Comparison of ENCODE assay signal across 5 cellular contexts in genomic region chr15:86725628-86726027, GRCh38.
"Had no signal": no experiment of that assay in that cellular context is flagged by ENCODE, and none has a peak within 500 bp of the region (broad histone marks: within the 10 kb centered on the region; RNA-seq: fewer than 3 reads in every experiment).

No MANE protein-coding gene starts in this region.

- H3K4me3 ChIP-seq: GM23248, K562 had no signal

- H3K4me3 Mint-ChIP-seq: H9 had no signal

- H3K27ac Mint-ChIP-seq: H9 had no signal

- H3K9ac ChIP-seq: GM23248 had no signal

- H3K4me1 Mint-ChIP-seq: H9 had no signal

- ATAC-seq: K562 had no signal

- H3K27ac ChIP-seq: GM23248 had no signal

- DNase-seq: GM23248, H9, HCEC 1CT, IMR-90 had no signal

- H2AFZ ChIP-seq: GM23248 had no signal
